ENCODE assay signal across 8 cellular contexts in the genomic region with DNA sequence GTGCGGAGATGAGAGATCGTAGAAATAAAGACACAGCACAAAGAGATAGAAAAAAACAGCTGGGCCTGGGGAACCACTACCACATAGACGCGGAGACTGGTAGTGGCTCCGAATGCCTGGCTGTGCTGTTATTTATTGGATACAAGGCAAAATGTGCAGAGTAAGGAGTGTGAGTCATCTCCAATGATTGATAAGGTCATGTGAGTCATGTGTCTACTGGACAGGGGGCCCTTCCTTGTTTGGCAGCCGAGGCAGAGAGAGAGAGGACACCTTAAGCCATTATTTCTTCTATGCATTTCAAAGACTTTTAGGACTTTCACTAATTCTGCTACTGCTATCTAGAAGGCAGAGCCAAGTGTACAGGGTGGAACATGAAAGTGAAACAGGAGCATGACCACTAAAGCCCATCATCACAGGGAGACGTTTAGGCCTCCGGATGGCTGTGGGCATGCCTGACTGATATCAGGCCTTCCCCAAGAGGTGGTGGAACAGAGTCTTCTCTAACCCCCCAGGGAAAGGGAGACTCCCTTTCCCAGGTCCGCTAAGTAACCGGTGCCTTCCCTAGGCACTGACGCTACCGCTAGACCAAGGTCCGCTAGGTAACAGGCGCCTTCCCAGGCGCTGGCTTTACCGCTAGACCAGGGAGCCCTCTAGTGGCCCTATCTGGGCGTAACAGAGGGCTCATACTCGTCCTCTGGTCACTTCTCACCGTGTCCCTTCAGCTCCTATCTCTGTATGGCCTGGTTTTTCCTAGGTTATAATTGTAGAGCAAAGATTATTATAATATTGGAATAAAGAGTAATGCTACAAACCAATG.
A peak's percentile ranks its signal among the peaks of the same experiment; 100 is the strongest.
DNase-seq lines count a peak whose midpoint lies in the region; ATAC-seq and TF ChIP-seq lines count a peak whose summit lies in the region.

No MANE protein-coding gene starts in this region.

- H3K27ac Mint-ChIP-seq in stimulated activated memory B cell treated with anti-CD40 and anti-IgM and Interleukin-4, amounts not matched to agents 10 μg/mL and 1 μg/mL and 100 μg/mL, for 72 hours, result no peak overlapping the region

- no peak overlapping the region for H3K4me2 ChIP-seq in OCI-LY7 (ENCODE audit: low read length)

- CTCF ChIA-PET in OCI-LY7 (lab: Charles Lee; ENCODE audit: unreplicated experiment), result no interaction called here

- peak; percentile 88 for DNase-seq in A172 (ENCODE audit: low spot score)
- no peak for DNase-seq in OCI-LY7 (ENCODE audit: low spot score)
- peak; percentile 25 for DNase-seq in fibroblast of mammary gland (ENCODE audit: low read depth)
- DNase-seq in hippocampal formation (lab: John Stamatoyannopoulos, UW), result no peak
- DNase-seq in cerebellum (ENCODE audit: low spot score), result no peak

- H3K27me3 Mint-ChIP-seq in stimulated activated memory B cell treated with anti-CD40 and anti-IgM and Interleukin-4, amounts not matched to agents 10 μg/mL and 1 μg/mL and 100 μg/mL, for 72 hours, result no peaks in the 10 kb centered on the region

- 0 out of 2 replicates have a peak, but pooled peaks have one; percentile 18 for TF ChIP-seq CTCF in GM12875 (IDR thresholded peaks at IDR 0.05; ENCODE audit: borderline replicate concordance, insufficient read depth, low read depth, low read length)
- TF ChIP-seq CTCF in OCI-LY7 (conservative IDR thresholded peaks at IDR 0.05; ENCODE audit: low read length), result peak; percentile 37; the same call in 1 of the 2 replicates
- peak; percentile 40 for TF ChIP-seq CTCF in fibroblast of mammary gland (conservative IDR thresholded peaks at IDR 0.05; ENCODE audit: control insufficient read depth, insufficient read depth, low read depth, low read length)

- peaks cover 6% of the 10 kb centered on the region for H3K9me3 Mint-ChIP-seq in stimulated activated memory B cell treated with anti-CD40 and anti-IgM and Interleukin-4, amounts not matched to agents 10 μg/mL and 1 μg/mL and 100 μg/mL, for 72 hours

- no peak for ATAC-seq in stimulated activated memory B cell treated with anti-CD40 and anti-IgM and Interleukin-4, amounts not matched to agents 10 μg/mL and 1 μg/mL and 100 μg/mL, for 72 hours
- ATAC-seq in GM21381 (IDR thresholded peaks at IDR 0.05; ENCODE audit: unreplicated experiment), result no peak

- peaks cover 24% of the 10 kb centered on the region; the same call in 1 of the 2 replicates for H3K9me3 ChIP-seq in OCI-LY7 (ENCODE audit: low read length)

- H3K9me2 ChIP-seq in OCI-LY7 (ENCODE audit: insufficient read depth, low read length), result no peaks in the 10 kb centered on the region

- BruUV-seq in OCI-LY7 (replicated peaks; lab: Mats Ljungman, UMichigan), result no TSS peak

- no peaks in the 10 kb centered on the region for H3K4me1 Mint-ChIP-seq in stimulated activated memory B cell treated with anti-CD40 and anti-IgM and Interleukin-4, amounts not matched to agents 10 μg/mL and 1 μg/mL and 100 μg/mL, for 72 hours

- no peaks in the 10 kb centered on the region for H3K36me3 Mint-ChIP-seq in stimulated activated memory B cell treated with anti-CD40 and anti-IgM and Interleukin-4, amounts not matched to agents 10 μg/mL and 1 μg/mL and 100 μg/mL, for 72 hours

- H4K20me1 ChIP-seq in OCI-LY7 (ENCODE audit: insufficient read depth, low read length), result no peaks in the 10 kb centered on the region

- intact Hi-C loops in OCI-LY7 (cut with micrococcal nuclease; ENCODE audit: unreplicated experiment), result no loop called here

- no peak overlapping the region for H3K27ac ChIP-seq in OCI-LY7 (ENCODE audit: low read depth, low read length, poor library complexity, severe bottlenecking)

- no peak overlapping the region for H3K4me3 Mint-ChIP-seq in stimulated activated memory B cell treated with anti-CD40 and anti-IgM and Interleukin-4, amounts not matched to agents 10 μg/mL and 1 μg/mL and 100 μg/mL, for 72 hours

- no peaks in the 10 kb centered on the region for H3K79me2 ChIP-seq in OCI-LY7 (ENCODE audit: insufficient read depth, low read depth, low read length)

- no peak overlapping the region for H2AFZ ChIP-seq in OCI-LY7 (ENCODE audit: low read length)

- H3K4me1 ChIP-seq in OCI-LY7 (ENCODE audit: insufficient read depth, low read length, poor library complexity, severe bottlenecking), result no peaks in the 10 kb centered on the region

- H3K36me3 ChIP-seq in OCI-LY7 (ENCODE audit: insufficient read depth, low read length), result no peaks in the 10 kb centered on the region; the same call in 1 of the 2 replicates

- H3K4me3 ChIP-seq in GM12875 (ENCODE audit: low read depth, low read length) (no peak overlapping the region), OCI-LY7 (ENCODE audit: low read depth, low read length, poor library complexity, severe bottlenecking) (no peak overlapping the region), fibroblast of mammary gland (ENCODE audit: control insufficient read depth, low read depth, low read length) (no peak overlapping the region)

- POLR2A ChIA-PET in OCI-LY7 (lab: Charles Lee), result interaction anchor here (0.6 kb wide), 1 partner anchor 204 kb away, joined by 3 read pairs; no protein-coding TSS in a partner anchor

Comparison
In these comparisons a context has a peak if more than half of its experiments do, and no peak if none do; other contexts are left out.
1. DNase-seq: peak in A172 (single experiment) and fibroblast of mammary gland (single experiment); none in OCI-LY7 (single experiment), hippocampal formation (0 of 2) and cerebellum (single experiment).
2. Peak in every context shown above with its lines, with median percentiles within 50 percentile points of each other: CTCF ChIP-seq.